Comparison of ENCODE assay signal across 8 cellular contexts in the genomic region with DNA sequence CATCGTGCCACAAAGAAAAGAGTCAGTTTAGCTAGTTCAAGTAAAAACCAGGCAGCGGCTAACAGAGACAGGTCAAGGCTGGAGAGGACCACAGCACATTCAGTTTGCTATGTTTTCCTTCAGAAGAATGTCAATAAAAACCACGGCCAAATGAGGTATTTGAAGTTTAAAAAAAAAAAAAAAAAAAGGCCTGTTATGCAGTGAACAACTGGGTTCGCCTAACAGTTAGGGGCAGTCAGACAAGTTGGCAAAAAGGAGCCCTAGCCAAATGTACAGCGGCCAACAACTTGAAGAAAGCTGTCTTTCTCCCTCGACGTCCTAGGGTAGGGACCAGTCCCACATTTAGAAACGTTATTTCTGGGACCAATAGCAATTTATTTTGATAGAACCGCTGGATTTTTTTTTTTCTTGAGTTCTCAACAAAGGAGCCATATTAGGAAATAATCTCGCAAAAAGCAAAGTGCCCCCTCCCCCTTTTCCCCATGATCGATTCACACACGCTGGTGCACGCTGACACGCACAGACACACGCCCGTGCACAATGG.
A peak's percentile ranks its signal among the peaks of the same experiment; 100 is the strongest.
DNase-seq lines count a peak whose midpoint lies in the region; ATAC-seq and TF ChIP-seq lines count a peak whose summit lies in the region.

No MANE protein-coding gene starts in this region.

- TF ChIP-seq EP300 in SK-N-SH (IDR thresholded peaks at IDR 0.05; ENCODE audit: borderline replicate concordance in 1 of 2, low read depth in 1 of 2, low read length in 1 of 2): no peak

- H3K79me2 ChIP-seq in SK-N-SH (ENCODE audit: insufficient read depth): peaks cover 34% of the 10 kb centered on the region

- peak overlapping the region; percentile 65 for H3K9ac ChIP-seq in SK-N-SH

- no peaks in the 10 kb centered on the region for H3K27me3 ChIP-seq in SK-N-SH (ENCODE audit: insufficient read depth)

- no peaks in the 10 kb centered on the region for H3K36me3 ChIP-seq in SK-N-SH (replicated peaks in 1 of 2; ENCODE audit: control insufficient read depth in 1 of 2, insufficient read depth in 2 of 2, low read length in 1 of 2)

- H3K4me1 ChIP-seq in SK-N-SH (ENCODE audit: control insufficient read depth in 1 of 2, insufficient read depth in 2 of 2, low read depth in 1 of 2, low read length in 1 of 2): peaks cover 13 to 27% of the 10 kb centered on the region in 2 experiments; a peak in 3 of 4 replicates

- H2AFZ ChIP-seq in SK-N-SH (ENCODE audit: low read depth): peak overlapping the region; percentile 30; the same call in 1 of the 2 replicates

- TF ChIP-seq CTCF in SK-N-SH (IDR thresholded peaks at IDR 0.05): no peak

- ATAC-seq in SK-N-SH treated with all-trans-retinoic acid at 6 μM for 48 hours (no peak), HG02588 (IDR thresholded peaks at IDR 0.05; ENCODE audit: unreplicated experiment) (no peak)

- peak overlapping the region; percentile 91 for H3K4me2 ChIP-seq in SK-N-SH

- no peaks in the 10 kb centered on the region for H3K9me3 ChIP-seq in SK-N-SH

- CTCF ChIA-PET in SK-N-SH (lab: Yijun Ruan, JAX): interaction anchor here (0.6 to 6.4 kb wide), 35 partner anchors 8 to 423 kb away, joined by 3 to 74 read pairs (median 4); no protein-coding TSS in a partner anchor

- TF ChIP-seq RAD21 in SK-N-SH (IDR thresholded peaks at IDR 0.05; ENCODE audit: low read length): no peak

- H3K4me3 ChIP-seq in SK-N-SH (ENCODE audit: low read depth in 2 of 2, low read length in 1 of 2): peak overlapping the region; percentile 67 to 76

- H3K27ac ChIP-seq in SK-N-SH (ENCODE audit: low read depth in 2 of 2, low read length in 1 of 2): peak overlapping the region; percentile 29 to 78; a peak in 3 of 4 replicates

- H3F3A ChIP-seq in SK-N-SH (replicated peaks; ENCODE audit: insufficient read depth): no peaks in the 10 kb centered on the region

- H4K20me1 ChIP-seq in SK-N-SH (ENCODE audit: insufficient read depth): no peaks in the 10 kb centered on the region; the same call in 1 of the 2 replicates

- WGBS in SK-N-SH (ENCODE audit: low lambda C conversion rate): 52% methylated on average over 16 of the region's 16 CpGs

- DNase-seq in SK-N-SH: peak; percentile 27
- peak; percentile 53 for DNase-seq in astrocyte of the hippocampus (ENCODE audit: low read depth, low spot score)
- DNase-seq in left kidney (ENCODE audit: low read depth, low spot score): peak; percentile 36
- DNase-seq in superior temporal gyrus (ENCODE audit: extremely low spot score): peak; percentile 67
- DNase-seq in retina: no peak
- DNase-seq in A172 (ENCODE audit: low spot score): no peak

- no peaks in the 10 kb centered on the region for H3K9me2 ChIP-seq in SK-N-SH

- POLR2A ChIA-PET in SK-N-SH (lab: Yijun Ruan, JAX): interaction anchor here (0.7 to 1.6 kb wide), 2 partner anchors 158 to 421 kb away, joined by 4 read pairs; no protein-coding TSS in a partner anchor

TF ChIP-seq in SK-N-SH, 30 proteins besides CTCF, POLR2A, EP300 and RAD21:
- no peak for TF ChIP-seq RXRA (IDR thresholded peaks at IDR 0.05; ENCODE audit: borderline replicate concordance, low read depth)
- TF ChIP-seq, protein P1, sequence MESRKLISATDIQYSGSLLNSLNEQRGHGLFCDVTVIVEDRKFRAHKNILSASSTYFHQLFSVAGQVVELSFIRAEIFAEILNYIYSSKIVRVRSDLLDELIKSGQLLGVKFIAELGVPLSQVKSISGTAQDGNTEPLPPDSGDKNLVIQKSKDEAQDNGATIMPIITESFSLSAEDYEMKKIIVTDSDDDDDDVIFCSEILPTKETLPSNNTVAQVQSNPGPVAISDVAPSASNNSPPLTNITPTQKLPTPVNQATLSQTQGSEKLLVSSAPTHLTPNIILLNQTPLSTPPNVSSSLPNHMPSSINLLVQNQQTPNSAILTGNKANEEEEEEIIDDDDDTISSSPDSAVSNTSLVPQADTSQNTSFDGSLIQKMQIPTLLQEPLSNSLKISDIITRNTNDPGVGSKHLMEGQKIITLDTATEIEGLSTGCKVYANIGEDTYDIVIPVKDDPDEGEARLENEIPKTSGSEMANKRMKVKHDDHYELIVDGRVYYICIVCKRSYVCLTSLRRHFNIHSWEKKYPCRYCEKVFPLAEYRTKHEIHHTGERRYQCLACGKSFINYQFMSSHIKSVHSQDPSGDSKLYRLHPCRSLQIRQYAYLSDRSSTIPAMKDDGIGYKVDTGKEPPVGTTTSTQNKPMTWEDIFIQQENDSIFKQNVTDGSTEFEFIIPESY (IDR thresholded peaks at IDR 0.05; ENCODE audit: borderline replicate concordance, low read depth): no peak

TF ChIP-seq in SK-N-SH treated with all-trans-retinoic acid at 6 μM for 48 hours, 23 proteins besides CTCF, POLR2A, EP300 and RAD21:
- TF ChIP-seq GLIS3 (CRISPR knock-in tag; IDR thresholded peaks at IDR 0.05) (no peak), ZNF565 (CRISPR knock-in tag; conservative IDR thresholded peaks at IDR 0.05; ENCODE audit: low read depth) (no peak), OSR1 (CRISPR knock-in tag; IDR thresholded peaks at IDR 0.05) (no peak), ESRRG (CRISPR knock-in tag; IDR thresholded peaks at IDR 0.05) (no peak), TCF4 (CRISPR knock-in tag; IDR thresholded peaks at IDR 0.05; ENCODE audit: borderline replicate concordance) (no peak), ZFP3 (CRISPR knock-in tag; IDR thresholded peaks at IDR 0.05) (no peak), PATZ1 (CRISPR knock-in tag; IDR thresholded peaks at IDR 0.05; ENCODE audit: borderline replicate concordance) (no peak), PPARA (CRISPR knock-in tag; IDR thresholded peaks at IDR 0.05; ENCODE audit: borderline replicate concordance) (no peak), BACH2 (CRISPR knock-in tag; IDR thresholded peaks at IDR 0.05; ENCODE audit: borderline replicate concordance) (no peak)
- TF ChIP-seq, protein P2, sequence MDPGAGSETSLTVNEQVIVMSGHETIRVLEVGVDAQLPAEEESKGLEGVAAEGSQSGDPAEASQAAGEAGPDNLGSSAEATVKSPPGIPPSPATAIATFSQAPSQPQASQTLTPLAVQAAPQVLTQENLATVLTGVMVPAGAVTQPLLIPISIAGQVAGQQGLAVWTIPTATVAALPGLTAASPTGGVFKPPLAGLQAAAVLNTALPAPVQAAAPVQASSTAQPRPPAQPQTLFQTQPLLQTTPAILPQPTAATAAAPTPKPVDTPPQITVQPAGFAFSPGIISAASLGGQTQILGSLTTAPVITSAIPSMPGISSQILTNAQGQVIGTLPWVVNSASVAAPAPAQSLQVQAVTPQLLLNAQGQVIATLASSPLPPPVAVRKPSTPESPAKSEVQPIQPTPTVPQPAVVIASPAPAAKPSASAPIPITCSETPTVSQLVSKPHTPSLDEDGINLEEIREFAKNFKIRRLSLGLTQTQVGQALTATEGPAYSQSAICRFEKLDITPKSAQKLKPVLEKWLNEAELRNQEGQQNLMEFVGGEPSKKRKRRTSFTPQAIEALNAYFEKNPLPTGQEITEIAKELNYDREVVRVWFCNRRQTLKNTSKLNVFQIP (CRISPR knock-in tag; IDR thresholded peaks at IDR 0.05; ENCODE audit: borderline replicate concordance, low read depth): no peak
- TF ChIP-seq, protein P3, sequence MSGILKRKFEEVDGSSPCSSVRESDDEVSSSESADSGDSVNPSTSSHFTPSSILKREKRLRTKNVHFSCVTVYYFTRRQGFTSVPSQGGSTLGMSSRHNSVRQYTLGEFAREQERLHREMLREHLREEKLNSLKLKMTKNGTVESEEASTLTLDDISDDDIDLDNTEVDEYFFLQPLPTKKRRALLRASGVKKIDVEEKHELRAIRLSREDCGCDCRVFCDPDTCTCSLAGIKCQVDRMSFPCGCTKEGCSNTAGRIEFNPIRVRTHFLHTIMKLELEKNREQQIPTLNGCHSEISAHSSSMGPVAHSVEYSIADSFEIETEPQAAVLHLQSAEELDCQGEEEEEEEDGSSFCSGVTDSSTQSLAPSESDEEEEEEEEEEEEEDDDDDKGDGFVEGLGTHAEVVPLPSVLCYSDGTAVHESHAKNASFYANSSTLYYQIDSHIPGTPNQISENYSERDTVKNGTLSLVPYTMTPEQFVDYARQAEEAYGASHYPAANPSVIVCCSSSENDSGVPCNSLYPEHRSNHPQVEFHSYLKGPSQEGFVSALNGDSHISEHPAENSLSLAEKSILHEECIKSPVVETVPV (CRISPR knock-in tag; IDR thresholded peaks at IDR 0.05): no peak

Comparison
In these comparisons a context has a peak if more than half of its experiments do, and no peak if none do; other contexts are left out.
1. DNase-seq: peak in SK-N-SH (single experiment), astrocyte of the hippocampus (single experiment), left kidney (single experiment) and superior temporal gyrus (single experiment); none in retina (single experiment) and A172 (single experiment).